8 cellular contexts compared by ENCODE assay signal in genomic region chr3:15646924-15647511, GRCh38. TPM values are rescaled to one million over a fixed set of nuclear protein-coding genes. Genes with fewer than 3 reads are reported as not detected.
DNase-seq lines count a peak whose midpoint lies in the region; ATAC-seq and TF ChIP-seq lines count a peak whose summit lies in the region.

No MANE protein-coding gene starts in this region.

- CTCF ChIA-PET in BJ (lab: Yijun Ruan, JAX) (interaction anchor here (1.0 kb wide), 1 partner anchor 11 kb away, joined by 3 read pairs; no protein-coding TSS in a partner anchor), PC-9 (lab: Charles Lee) (interaction anchor here (1.3 kb wide), 1 partner anchor 11 kb away, joined by 3 read pairs; no protein-coding TSS in a partner anchor)

- intact Hi-C loops in PC-9 (cut with micrococcal nuclease; ENCODE audit: unreplicated experiment) (loop anchor here (1.0 to 2.0 kb wide), 3 partner anchors 11 to 212 kb away; no protein-coding TSS in a partner anchor), dorsolateral prefrontal cortex (cut with DNase I) (no loop called here), natural killer cell (cut with micrococcal nuclease) (loop anchor here (1.0 kb wide), 1 partner anchor 84 kb away; no protein-coding TSS in a partner anchor)

- H3K4me3 ChIP-seq in BJ (ENCODE audit: low read depth, low read length): peak overlapping the region; percentile 5; the same call in 1 of the 2 replicates
- peak overlapping the region; percentile 32; the same call in 1 of the 2 replicates for H3K4me3 ChIP-seq in PC-9
- H3K4me3 ChIP-seq in dorsolateral prefrontal cortex: peak overlapping the region in 1 of 59 donors; percentile 10

- H3K4me1 ChIP-seq in PC-9 (replicated peaks; ENCODE audit: insufficient read depth): peaks cover 40% of the 10 kb centered on the region

- H3K27me3 Mint-ChIP-seq in natural killer cell (ENCODE audit: low read depth in 2 of 2): peaks cover 0 to 18% of the 10 kb centered on the region in 2 donors

- H3K9me3 Mint-ChIP-seq in natural killer cell: no peaks in the 10 kb centered on the region

- no peaks in the 10 kb centered on the region for H3K9me2 ChIP-seq in PC-9 (ENCODE audit: insufficient read depth)

- no peaks in the 10 kb centered on the region for H3K36me3 ChIP-seq in BJ (ENCODE audit: control insufficient read depth, insufficient read depth, low read length)
- H3K36me3 ChIP-seq in PC-9 (ENCODE audit: low read depth): no peaks in the 10 kb centered on the region

- H3K27ac ChIP-seq in PC-9 (peak overlapping the region; percentile 82), dorsolateral prefrontal cortex (peak overlapping the region; percentile 30 to 93 (median 80))

- H3K36me3 Mint-ChIP-seq in natural killer cell: no peaks in the 10 kb centered on the region

- H2AFZ ChIP-seq in PC-9: 0 out of 2 replicates have a peak overlapping the region, but pooled peaks have one; percentile 13

- H3K4me2 ChIP-seq in PC-9: peak overlapping the region; percentile 73

- POLR2A ChIA-PET in BJ (lab: Charles Lee) (interaction anchor here (0.9 kb wide), 1 partner anchor 151 kb away, joined by 5 read pairs; the partner anchor contains the start of gene ANKRD28), PC-9 (lab: Charles Lee; ENCODE audit: unreplicated experiment) (no interaction called here)

- peak overlapping the region; percentile 92 for H3K4me3 Mint-ChIP-seq in natural killer cell

- H4K20me1 ChIP-seq in PC-9 (ENCODE audit: insufficient read depth): no peaks in the 10 kb centered on the region

- peaks cover 12% of the 10 kb centered on the region; the same call in 1 of the 2 replicates for H3K9me3 ChIP-seq in PC-9 (ENCODE audit: insufficient read depth, low read depth)

- H3K27me3 ChIP-seq in BJ (ENCODE audit: control insufficient read depth, insufficient read depth, low read length): no peaks in the 10 kb centered on the region
- no peaks in the 10 kb centered on the region for H3K27me3 ChIP-seq in PC-9 (ENCODE audit: insufficient read depth, low read depth)
- no peaks in the 10 kb centered on the region for H3K27me3 ChIP-seq in dorsolateral prefrontal cortex

- H3K4me1 Mint-ChIP-seq in natural killer cell: peaks cover 58 to 63% of the 10 kb centered on the region in 2 donors

- BruUV-seq in PC-9 (replicated peaks; lab: Mats Ljungman, UMichigan): no TSS peak

- no peaks in the 10 kb centered on the region for H3K79me2 ChIP-seq in PC-9 (ENCODE audit: low read depth)

- TF ChIP-seq CTCF in BJ (IDR thresholded peaks at IDR 0.05; ENCODE audit: insufficient read depth, low read depth, low read length) (no peak), PC-9 (conservative IDR thresholded peaks at IDR 0.05) (no peak), dorsolateral prefrontal cortex (IDR thresholded peaks at IDR 0.05 in 54 of 56, conservative IDR thresholded peaks at IDR 0.05 in 2 of 56; ENCODE audit: low read depth in 1 of 56, partially characterized antibody in 56 of 56) (no peak), natural killer cell (IDR thresholded peaks at IDR 0.05) (no peak)

- H3K27ac Mint-ChIP-seq in natural killer cell: peak overlapping the region; percentile 83 to 94

- peak; percentile 23 for ATAC-seq in GM21825 (IDR thresholded peaks at IDR 0.05; ENCODE audit: unreplicated experiment)
- ATAC-seq in natural killer cell: peak in 2 of 3 donors; percentile 7 to 14

- H3F3A ChIP-seq in PC-9 (ENCODE audit: insufficient read depth, low read depth): peaks cover 40% of the 10 kb centered on the region

- DNase-seq in BJ (ENCODE audit: low read depth) (peak; percentile 95), PC-9 (peak; percentile 61 to 74), dorsolateral prefrontal cortex (peak in 4 of 10 donors; percentile 39 to 69 (median 46)), natural killer cell (no peak), NCI-H2029 (lab: John Stamatoyannopoulos, UW) (no peak), SHP77 treated with DMSO at 0.1 percent for 48 hours (lab: John Stamatoyannopoulos, UW) (no peak), activated gamma-delta T cell treated with Interleukin-2 at 50 U/mL for 16 hours (no peak)

RNA-seq across cellular contexts. Expression of gene BTD, which starts 45.5 kb away (rescaled TPM):
- polyA plus RNA-seq in BJ (2011; rRNA removed): 24.8 and 26.6 TPM in 2 replicates
- polyA minus RNA-seq in BJ (2011; rRNA and poly(A)+ RNA removed): 11.9 and 15.5 TPM in 2 replicates
- total RNA-seq in PC-9 (2021) (15.6 and 18.1 TPM in 2 replicates), dorsolateral prefrontal cortex (10 to 100 TPM; 15.3 to 39.3 (median 24.9) TPM), natural killer cell (10 to 100 TPM; 19.9 to 27.5 (median 23.6) TPM)

RNA-seq across cellular contexts. Expression of gene HACL1, which starts 45.6 kb away (rescaled TPM):
- polyA plus RNA-seq in BJ (2011; rRNA removed): 32.4 and 35.1 TPM in 2 replicates
- 16.5 and 25.0 TPM in 2 replicates for polyA minus RNA-seq in BJ (2011; rRNA and poly(A)+ RNA removed)
- total RNA-seq in PC-9 (2021) (28.7 and 31.7 TPM in 2 replicates), dorsolateral prefrontal cortex (10 to 100 TPM; 24.5 to 48.9 (median 35.2) TPM), natural killer cell (10 to 100 TPM; 36.7 to 39.8 (median 37.3) TPM)

Comparison
In these comparisons a context has a peak if more than half of its experiments do, and no peak if none do; other contexts are left out.
1. DNase-seq: peak in BJ (single experiment) and PC-9 (2 of 2); none in natural killer cell (single experiment), NCI-H2029 (single experiment), SHP77 treated with DMSO at 0.1 percent for 48 hours (single experiment) and activated gamma-delta T cell treated with Interleukin-2 at 50 U/mL for 16 hours (single experiment).
2. intact Hi-C loops: an anchor here in PC-9 (1.0 to 2.0 kb wide) and natural killer cell (1.0 kb wide); none called in dorsolateral prefrontal cortex.